In genomic region chr3:4722103-4722502, GRCh38 we compare ENCODE assay signal across 8 cellular contexts.
DNase-seq lines count a peak whose midpoint lies in the region; ATAC-seq, FAIRE-seq and TF ChIP-seq lines count a peak whose summit lies in the region.

No MANE protein-coding gene starts in this region.

- peaks cover 29% of the 10 kb centered on the region for H3K36me3 Mint-ChIP-seq in activated CD4-positive, alpha-beta T cell treated with anti-CD3 and anti-CD28 coated beads, Interleukin-2, amount 10 ng/mL, durations not matched to agents 24 days and 14 days (ENCODE audit: low read depth)

- no peak overlapping the region for H3K4me3 Mint-ChIP-seq in activated CD4-positive, alpha-beta T cell treated with anti-CD3 and anti-CD28 coated beads, Interleukin-2, amount 10 ng/mL, durations not matched to agents 24 days and 14 days

- no peaks in the 10 kb centered on the region for H3K9me2 ChIP-seq in PC-3 (replicated peaks; ENCODE audit: low read length)

- peak overlapping the region; percentile 7; the same call in 1 of the 2 replicates for H3K9ac ChIP-seq in PC-3 (ENCODE audit: low read length)
- H3K9ac ChIP-seq in liver (ENCODE audit: low read depth in 1 of 2, low read length in 2 of 2) = peak overlapping the region in 1 of 2 donors; percentile 95

- H3K4me2 ChIP-seq in PC-3 (ENCODE audit: low read length) = no peak overlapping the region

- no peaks in the 10 kb centered on the region for H3F3A ChIP-seq in PC-3 (ENCODE audit: low read length, unreplicated experiment)

- H3K36me3 ChIP-seq in PC-3 (ENCODE audit: low read depth, low read length) (no peaks in the 10 kb centered on the region), bronchial epithelial cell (ENCODE audit: control insufficient read depth, insufficient read depth, low read length) (no peaks in the 10 kb centered on the region), liver (ENCODE audit: control insufficient read depth in 4 of 4, insufficient read depth in 3 of 4, low read depth in 1 of 4, low read length in 3 of 4) (no peaks in the 10 kb centered on the region), upper lobe of right lung (peaks cover 11% of the 10 kb centered on the region)

- H3K4me3 ChIP-seq in PC-3 (ENCODE audit: low read length) (no peak overlapping the region), bronchial epithelial cell (ENCODE audit: low read depth, low read length) (no peak overlapping the region), liver (ENCODE audit: low read depth in 1 of 3, low read length in 3 of 3) (no peak overlapping the region), upper lobe of right lung (no peak overlapping the region)

- WGBS in liver = 20% methylated on average over 6 of the region's 6 CpGs

- no peaks in the 10 kb centered on the region for H4K20me1 ChIP-seq in PC-3 (ENCODE audit: low read length)

- no TSS peak for BruUV-seq in PC-3 (replicated peaks; lab: Mats Ljungman, UMichigan)

- H3K4me1 Mint-ChIP-seq in activated CD4-positive, alpha-beta T cell treated with anti-CD3 and anti-CD28 coated beads, Interleukin-2, amount 10 ng/mL, durations not matched to agents 24 days and 14 days = peaks cover 61% of the 10 kb centered on the region

- peak; percentile 82 for TF ChIP-seq CTCF in PC-3 (conservative IDR thresholded peaks at IDR 0.05; ENCODE audit: low read depth, low read length)
- peak; percentile 61 for TF ChIP-seq CTCF in bronchial epithelial cell (IDR thresholded peaks at IDR 0.05; ENCODE audit: insufficient read depth, low read length, severe bottlenecking)
- TF ChIP-seq CTCF in liver (IDR thresholded peaks at IDR 0.05; ENCODE audit: low read depth, low read length, missing input control) = peak; percentile 42
- peak; percentile 51 for TF ChIP-seq CTCF in upper lobe of right lung (IDR thresholded peaks at IDR 0.05)

- no peaks in the 10 kb centered on the region for H3K79me2 ChIP-seq in PC-3 (ENCODE audit: low read length)

- POLR2A ChIA-PET in PC-3 (lab: Charles Lee; ENCODE audit: unreplicated experiment) = no interaction called here

- H3K9me3 Mint-ChIP-seq in activated CD4-positive, alpha-beta T cell treated with anti-CD3 and anti-CD28 coated beads, Interleukin-2, amount 10 ng/mL, durations not matched to agents 24 days and 14 days = no peaks in the 10 kb centered on the region

- FAIRE-seq in bronchial epithelial cell (lab: Jason Lieb, UNC) = no peak

- H3K27me3 Mint-ChIP-seq in activated CD4-positive, alpha-beta T cell treated with anti-CD3 and anti-CD28 coated beads, Interleukin-2, amount 10 ng/mL, durations not matched to agents 24 days and 14 days = no peaks in the 10 kb centered on the region

- H3K9me3 ChIP-seq in PC-3 (ENCODE audit: low read length) (no peaks in the 10 kb centered on the region), liver (ENCODE audit: control insufficient read depth in 4 of 4, low read length in 3 of 4) (no peaks in the 10 kb centered on the region), upper lobe of right lung (no peaks in the 10 kb centered on the region)

- H3K27ac ChIP-seq in PC-3 (ENCODE audit: low read length) (peak overlapping the region; percentile 44), liver (ENCODE audit: low read depth in 1 of 2, low read length in 2 of 2) (peak overlapping the region; percentile 90 to 92), upper lobe of right lung (peak overlapping the region; percentile 59)

- H2AFZ ChIP-seq in PC-3 (ENCODE audit: low read length) = no peak overlapping the region

- H3K27ac Mint-ChIP-seq in activated CD4-positive, alpha-beta T cell treated with anti-CD3 and anti-CD28 coated beads, Interleukin-2, amount 10 ng/mL, durations not matched to agents 24 days and 14 days = peak overlapping the region; percentile 68

- peak; percentile 80 for DNase-seq in activated CD4-positive, alpha-beta T cell treated with anti-CD3 and anti-CD28 coated beads, Interleukin-2, amount 10 ng/mL, durations not matched to agents 24 days and 14 days
- DNase-seq in activated CD4-positive, alpha-beta T cell treated with anti-CD3 and anti-CD28 coated beads for 48 hours = no peak
- DNase-seq in PC-3 (peak; percentile 78), bronchial epithelial cell (ENCODE audit: low read depth) (peak; percentile 74), upper lobe of right lung (peak; percentile 65)

- H3K4me1 ChIP-seq in PC-3 (ENCODE audit: insufficient read depth, low read length) (peaks cover 35% of the 10 kb centered on the region), liver (ENCODE audit: control insufficient read depth in 4 of 4, insufficient read depth in 4 of 4, low read length in 3 of 4) (peaks cover 6 to 54% (median 29%) of the 10 kb centered on the region in 4 donors), upper lobe of right lung (peaks cover 59% of the 10 kb centered on the region)

- TF ChIP-seq RAD21 in liver (IDR thresholded peaks at IDR 0.05) = peak; percentile 86 to 89

- intact Hi-C loops in activated CD4-positive, alpha-beta T cell treated with anti-CD3 and anti-CD28 coated beads, Interleukin-2, amount 10 ng/mL, durations not matched to agents 24 days and 14 days (cut with micrococcal nuclease) = loop anchor here (1.0 to 5.0 kb wide), 10 partner anchors 19 to 470 kb away; no protein-coding TSS in a partner anchor
- intact Hi-C loops in PC-3 (cut with micrococcal nuclease) = loop anchor here (1.0 to 2.0 kb wide), 4 partner anchors 55 to 304 kb away; no protein-coding TSS in a partner anchor
- intact Hi-C loops in upper lobe of right lung (cut with DNase I) = no loop called here

- no peaks in the 10 kb centered on the region for H3K27me3 ChIP-seq in PC-3 (ENCODE audit: low read length)
- H3K27me3 ChIP-seq in bronchial epithelial cell (ENCODE audit: control insufficient read depth, insufficient read depth, low read length) = no peaks in the 10 kb centered on the region
- no peaks in the 10 kb centered on the region for H3K27me3 ChIP-seq in liver (ENCODE audit: control insufficient read depth in 4 of 4, insufficient read depth in 4 of 4, low read length in 3 of 4)
- no peaks in the 10 kb centered on the region for H3K27me3 ChIP-seq in upper lobe of right lung

- CTCF ChIA-PET in PC-3 (lab: Charles Lee) = no interaction called here

- peak; percentile 60 for ATAC-seq in HG03060 (IDR thresholded peaks at IDR 0.05; ENCODE audit: low read depth, unreplicated experiment)
- peak; percentile 75 for ATAC-seq in PC-3
- peak; percentile 83 for ATAC-seq in upper lobe of right lung
- ATAC-seq in HG03457 (IDR thresholded peaks at IDR 0.05; ENCODE audit: unreplicated experiment) = no peak

TF ChIP-seq in liver, 16 proteins besides CTCF, POLR2A, EP300 and RAD21:
- peak; percentile 64 for TF ChIP-seq FOXA1 (IDR thresholded peaks at IDR 0.05)
- peak; percentile 34 to 55 for TF ChIP-seq HNF4A (conservative IDR thresholded peaks at IDR 0.05)
- peak; percentile 38 for TF ChIP-seq MAX (IDR thresholded peaks at IDR 0.05)
- TF ChIP-seq ATF3 (IDR thresholded peaks at IDR 0.05) = no peak
- peak; percentile 58 for TF ChIP-seq SP1 (IDR thresholded peaks at IDR 0.05)
- no peak for TF ChIP-seq HNF4G (IDR thresholded peaks at IDR 0.05)
- TF ChIP-seq FOXA2 (IDR thresholded peaks at IDR 0.05) = peak; percentile 82
- TF ChIP-seq NR2F2 (IDR thresholded peaks at IDR 0.05) = peak; percentile 56
- peak in 1 of 2 donors; percentile 50 for TF ChIP-seq JUND (IDR thresholded peaks at IDR 0.05)
- TF ChIP-seq ZBTB33 (IDR thresholded peaks at IDR 0.05) = no peak
- peak; percentile 69 to 82 for TF ChIP-seq RXRA (IDR thresholded peaks at IDR 0.05)
- TF ChIP-seq YY1 (IDR thresholded peaks at IDR 0.05) = peak; percentile 53
